Comparison of ENCODE assay signal across 16 cellular contexts in the genomic region with DNA sequence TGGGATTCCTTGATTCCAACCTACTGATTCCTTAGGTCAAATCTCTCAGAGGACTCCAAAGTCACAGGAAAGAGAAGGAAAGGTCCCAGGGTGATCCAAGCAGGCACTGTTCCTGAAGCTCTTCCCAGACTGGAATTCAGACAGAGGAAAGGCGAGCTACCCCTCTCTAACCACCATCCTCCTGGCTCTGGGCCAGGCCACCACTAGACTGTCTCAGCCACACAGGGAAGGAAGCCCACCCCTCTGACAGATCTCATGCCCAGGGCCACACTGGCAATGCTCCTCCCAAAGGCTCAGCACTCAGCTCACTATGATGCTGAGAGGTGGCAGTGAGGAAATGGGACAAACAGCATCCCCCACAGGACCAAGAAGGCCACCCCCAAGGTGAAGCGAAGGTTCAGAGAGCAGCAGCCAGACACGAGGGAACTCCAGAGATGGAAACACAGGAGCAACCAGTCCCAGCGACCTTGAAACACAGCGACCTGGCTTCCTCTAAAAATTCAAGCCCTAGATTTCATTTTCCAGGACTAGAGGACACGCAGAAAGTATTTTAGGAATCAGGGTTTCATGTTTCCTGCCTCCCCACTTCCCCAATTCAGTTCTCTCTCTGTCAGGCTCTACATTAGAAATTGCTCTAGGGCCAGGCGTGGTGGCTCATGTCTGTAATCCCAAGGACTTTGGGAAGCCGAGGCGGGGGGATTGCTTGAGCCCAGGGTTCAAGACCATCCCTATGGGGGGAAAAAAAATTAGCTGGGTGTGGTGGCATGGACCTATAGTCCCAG. TPM values are rescaled to one million over a fixed set of nuclear protein-coding genes. Genes with fewer than 3 reads are reported as not detected.
DNase-seq lines count a peak whose midpoint lies in the region; ATAC-seq, FAIRE-seq and TF ChIP-seq lines count a peak whose summit lies in the region.
"Had no signal": no experiment of that assay in that cellular context is flagged by ENCODE, and none has a peak within 500 bp of the region (broad histone marks: within the 10 kb centered on the region; RNA-seq: fewer than 3 reads in every experiment).

No MANE protein-coding gene starts in this region.

- DNase-seq in CD4-positive, alpha-beta T cell: no peak
- DNase-seq in bronchial epithelial cell (ENCODE audit: low read depth): no peak
- DNase-seq in osteocyte (ENCODE audit: extremely low spot score, unreplicated experiment): no peak
- no peak for DNase-seq in activated T-cell treated with anti-CD3 and anti-CD28 coated beads, Interleukin-2, amount 50 U/mL, for 48 hours
- DNase-seq in foreskin fibroblast: no peak
- no peak for DNase-seq in stimulated activated naive CD4-positive, alpha-beta T cell (lab: John Stamatoyannopoulos, UW)
- DNase-seq: activated CD4-positive, CD25-positive, alpha-beta regulatory T cell; activated T-cell treated with anti-CD3 and anti-CD28 coated beads, Interleukin-2, amount 50 U/mL, for 72 hours; CD8-positive, alpha-beta T cell; central memory CD4-positive, alpha-beta T cell; erythroblast; NCI-H446 treated with DMSO at 0.1 percent for 48 hours; SHP77 had no signal

- no peak overlapping the region for H3K4me3 ChIP-seq in bronchial epithelial cell (ENCODE audit: low read depth, low read length)
- H3K4me3 ChIP-seq in foreskin fibroblast (ENCODE audit: low read depth in 1 of 2, low read length in 2 of 2): no peak overlapping the region

- POLR2A ChIA-PET in CD4-positive, alpha-beta T cell (lab: Charles Lee): no interaction called here

- intact Hi-C loops in CD4-positive, alpha-beta T cell (cut with DNase I, micrococcal nuclease): no loop called here

- H3K27me3 Mint-ChIP-seq in CD4-positive, alpha-beta T cell: no peaks in the 10 kb centered on the region
- H3K27me3 Mint-ChIP-seq in IgD-negative memory B cell (no peaks in the 10 kb centered on the region), osteocyte (ENCODE audit: unreplicated experiment) (no peaks in the 10 kb centered on the region)

- H3K27ac Mint-ChIP-seq in CD4-positive, alpha-beta T cell: peak overlapping the region; percentile 21
- H3K27ac Mint-ChIP-seq in IgD-negative memory B cell (peak overlapping the region; percentile 6 to 74 (median 70)), osteocyte (ENCODE audit: unreplicated experiment) (no peak overlapping the region)
- H3K27ac Mint-ChIP-seq: activated T-cell treated with anti-CD3 and anti-CD28 coated beads, Interleukin-2, amount 50 U/mL, for 72 hours; CD8-positive, alpha-beta T cell had no signal

- H3K36me3 ChIP-seq in bronchial epithelial cell (ENCODE audit: control insufficient read depth, insufficient read depth, low read length): no peaks in the 10 kb centered on the region
- H3K36me3 ChIP-seq: neutrophil had no signal

- H3K4me1 Mint-ChIP-seq in CD4-positive, alpha-beta T cell (ENCODE audit: low read depth): peaks cover 70% of the 10 kb centered on the region
- H3K4me1 Mint-ChIP-seq in IgD-negative memory B cell (peaks cover 63 to 74% (median 64%) of the 10 kb centered on the region in 3 donors), osteocyte (ENCODE audit: unreplicated experiment) (peaks cover 57% of the 10 kb centered on the region)

- ATAC-seq in CD4-positive, alpha-beta T cell (ENCODE audit: poor library complexity): no peak
- no peak for ATAC-seq in HG03469 (IDR thresholded peaks at IDR 0.05; ENCODE audit: unreplicated experiment)
- ATAC-seq: activated T-cell treated with anti-CD3 and anti-CD28 coated beads, Interleukin-2, amount 50 U/mL, for 72 hours; CD8-positive, alpha-beta T cell had no signal

- H3K27ac ChIP-seq in CD4-positive, alpha-beta T cell (ENCODE audit: low read depth, low read length): no peak overlapping the region
- H3K27ac ChIP-seq: neutrophil had no signal

- peak; percentile 64 for FAIRE-seq in bronchial epithelial cell (lab: Jason Lieb, UNC)

- no peaks in the 10 kb centered on the region for H3K27me3 ChIP-seq in CD4-positive, alpha-beta T cell (ENCODE audit: control insufficient read depth, insufficient read depth, low read length)
- no peaks in the 10 kb centered on the region for H3K27me3 ChIP-seq in bronchial epithelial cell (ENCODE audit: control insufficient read depth, insufficient read depth, low read length)
- H3K27me3 ChIP-seq: neutrophil had no signal

- CTCF ChIA-PET in CD4-positive, alpha-beta T cell (lab: Charles Lee): no interaction called here

- no peak for TF ChIP-seq CTCF in CD4-positive, alpha-beta T cell (IDR thresholded peaks at IDR 0.05)
- TF ChIP-seq CTCF in bronchial epithelial cell (IDR thresholded peaks at IDR 0.05; ENCODE audit: insufficient read depth, low read length, severe bottlenecking) (no peak), osteocyte (IDR thresholded peaks at IDR 0.05) (no peak), foreskin fibroblast (IDR thresholded peaks at IDR 0.05; ENCODE audit: low read depth, low read length) (no peak)

- H3K36me3 Mint-ChIP-seq in CD4-positive, alpha-beta T cell (ENCODE audit: low read depth): peaks cover 9% of the 10 kb centered on the region
- peaks cover 4% of the 10 kb centered on the region for H3K36me3 Mint-ChIP-seq in IgD-negative memory B cell
- H3K36me3 Mint-ChIP-seq in osteocyte (ENCODE audit: unreplicated experiment): peaks cover 2% of the 10 kb centered on the region

- no peaks in the 10 kb centered on the region for H3K9me3 Mint-ChIP-seq in CD4-positive, alpha-beta T cell
- no peaks in the 10 kb centered on the region for H3K9me3 Mint-ChIP-seq in IgD-negative memory B cell
- no peaks in the 10 kb centered on the region for H3K9me3 Mint-ChIP-seq in osteocyte (ENCODE audit: unreplicated experiment)
- H3K9me3 Mint-ChIP-seq: activated T-cell treated with anti-CD3 and anti-CD28 coated beads, Interleukin-2, amount 50 U/mL, for 72 hours; CD8-positive, alpha-beta T cell had no signal

- no peak overlapping the region for H3K4me3 Mint-ChIP-seq in CD4-positive, alpha-beta T cell
- H3K4me3 Mint-ChIP-seq in IgD-negative memory B cell: peak overlapping the region in 2 of 4 donors; percentile 76 to 80
- H3K4me3 Mint-ChIP-seq in osteocyte (ENCODE audit: unreplicated experiment): peak overlapping the region; percentile 27
- H3K4me3 Mint-ChIP-seq: activated T-cell treated with anti-CD3 and anti-CD28 coated beads, Interleukin-2, amount 50 U/mL, for 72 hours; CD8-positive, alpha-beta T cell had no signal

- H3K9me3 ChIP-seq in CD4-positive, alpha-beta T cell (ENCODE audit: control insufficient read depth, low read length): no peaks in the 10 kb centered on the region
- H3K9me3 ChIP-seq: neutrophil had no signal

RNA-seq across cellular contexts. Expression of a gene that starts 18.8 kb away (rescaled TPM):
- total RNA-seq in CD4-positive, alpha-beta T cell: 10 to 100 TPM; 25.5 to 27.1 TPM
- 8.1 TPM for polyA plus RNA-seq in IgD-negative memory B cell
- total RNA-seq in bronchial epithelial cell: 2.1 and 8.4 TPM in 2 replicates
- 14.9 and 17.5 TPM in 2 replicates for total RNA-seq in osteocyte

RNA-seq across cellular contexts. Expression of a gene that starts 40.4 kb away (rescaled TPM):
- 100 to 1,000 TPM; 260 to 266 TPM for total RNA-seq in CD4-positive, alpha-beta T cell
- polyA plus RNA-seq in IgD-negative memory B cell: 23.9 TPM
- 23.4 and 25.3 TPM in 2 replicates for total RNA-seq in bronchial epithelial cell
- total RNA-seq in osteocyte: 70.8 and 77.3 TPM in 2 replicates
